In genomic region chr22:17267661-17268330, GRCh38 we compare ENCODE assay signal across 2 cellular contexts.
TF ChIP-seq lines count a peak whose summit lies in the region.

No MANE protein-coding gene starts in this region.

TF ChIP-seq in H1, 55 proteins besides CTCF, POLR2A, EP300 and RAD21:
- TF ChIP-seq GTF2F1 (IDR thresholded peaks at IDR 0.05; ENCODE audit: borderline replicate concordance, low read depth, low read length) (no peak), RNF2 (IDR thresholded peaks at IDR 0.05; ENCODE audit: borderline replicate concordance, low read depth, low read length, missing control alignments, poor library complexity, severe bottlenecking) (no peak), POU5F1 (IDR thresholded peaks at IDR 0.05; ENCODE audit: low read depth, low read length) (no peak), RXRA (IDR thresholded peaks at IDR 0.05; ENCODE audit: insufficient read depth, low read depth, low read length) (no peak), ATF2 (IDR thresholded peaks at IDR 0.05; ENCODE audit: low read length) (no peak), CEBPB (IDR thresholded peaks at IDR 0.05; ENCODE audit: low read depth, low read length) (no peak), KDM4A (IDR thresholded peaks at IDR 0.05; ENCODE audit: low read depth, low read length, severe bottlenecking) (no peak), MAX (IDR thresholded peaks at IDR 0.05) (no peak), SP1 (IDR thresholded peaks at IDR 0.05; ENCODE audit: low read depth, low read length) (no peak), TCF12 (IDR thresholded peaks at IDR 0.05; ENCODE audit: low read depth, low read length) (no peak), CHD1 (IDR thresholded peaks at IDR 0.05; ENCODE audit: low read depth, low read length) (no peak), PHF8 (conservative IDR thresholded peaks at IDR 0.05; ENCODE audit: low read depth, low read length) (no peak), TAF7 (optimal IDR thresholded peaks at IDR 0.05; ENCODE audit: borderline replicate concordance, low read depth, low read length) (no peak), BACH1 (IDR thresholded peaks at IDR 0.05; ENCODE audit: low read length) (no peak)

TF ChIP-seq in neural cell, 6 proteins besides CTCF, POLR2A, EP300 and RAD21:
- TF ChIP-seq REST (IDR thresholded peaks at IDR 0.05; ENCODE audit: borderline replicate concordance) (no peak), SMC3 (conservative IDR thresholded peaks at IDR 0.05; ENCODE audit: poor library complexity) (no peak), MXI1 (conservative IDR thresholded peaks at IDR 0.05; ENCODE audit: poor library complexity, severe bottlenecking) (no peak), TAF1 (IDR thresholded peaks at IDR 0.05; ENCODE audit: low read depth) (no peak), POLR2AphosphoS5 (IDR thresholded peaks at IDR 0.05) (no peak), EZH2 (IDR thresholded peaks at IDR 0.05; ENCODE audit: borderline replicate concordance, insufficient read depth, low read length, poor library complexity, severe bottlenecking) (no peak)
